In the genomic region with DNA sequence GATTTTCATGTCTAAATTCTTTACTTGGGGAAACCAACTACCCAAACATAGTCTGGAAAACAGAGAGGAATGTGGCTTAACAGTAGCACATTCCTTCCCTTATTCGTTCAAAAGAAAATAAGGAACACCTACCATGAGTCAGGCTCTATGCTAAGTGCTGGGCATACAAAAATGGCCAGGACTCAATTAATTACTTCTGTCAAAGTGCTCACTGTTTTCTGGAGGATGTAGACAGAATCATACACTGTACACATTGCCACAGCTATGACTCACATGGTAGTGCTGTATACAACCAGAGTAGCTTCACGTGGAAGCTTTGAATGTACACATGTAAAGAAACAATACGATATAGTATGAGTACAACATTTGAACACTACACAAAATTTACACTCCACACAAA, we compare ENCODE assay signal across 13 cellular contexts. TPM values are rescaled to one million over a fixed set of nuclear protein-coding genes. Genes with fewer than 3 reads are reported as not detected.
DNase-seq lines count a peak whose midpoint lies in the region; ATAC-seq and TF ChIP-seq lines count a peak whose summit lies in the region.
"Had no signal": no experiment of that assay in that cellular context is flagged by ENCODE, and none has a peak within 500 bp of the region (broad histone marks: within the 10 kb centered on the region; RNA-seq: fewer than 3 reads in every experiment).

No MANE protein-coding gene starts in this region.

- intact Hi-C loops in upper lobe of right lung (cut with DNase I) = no loop called here

- H3K27me3 Mint-ChIP-seq in glutamatergic neuron (ENCODE audit: unreplicated experiment) = no peaks in the 10 kb centered on the region
- H3K27me3 Mint-ChIP-seq: activated CD4-positive, alpha-beta T cell treated with anti-CD3 and anti-CD28 coated beads, Interleukin-2, amount 10 ng/mL, durations not matched to agents 7 days and 5 days had no signal

- ATAC-seq in upper lobe of right lung (peak; percentile 80), HG03342 (IDR thresholded peaks at IDR 0.05; ENCODE audit: unreplicated experiment) (no peak), HG03521 (IDR thresholded peaks at IDR 0.05; ENCODE audit: unreplicated experiment) (no peak)

- no peak overlapping the region for H3K27ac ChIP-seq in upper lobe of right lung
- H3K27ac ChIP-seq: HL-60 had no signal

- H3K36me3 Mint-ChIP-seq in glutamatergic neuron (ENCODE audit: unreplicated experiment) = no peaks in the 10 kb centered on the region

- DNase-seq in HEK293T (ENCODE audit: extremely low spot score) = no peak
- DNase-seq in SK-MEL-5 (ENCODE audit: low read depth, low spot score) = peak; percentile 4
- peak; percentile 15 for DNase-seq in glomerular visceral epithelial cell (ENCODE audit: extremely low spot score)
- no peak for DNase-seq in upper lobe of right lung
- no peak for DNase-seq in glutamatergic neuron
- DNase-seq: activated CD4-positive, alpha-beta T cell treated with anti-CD3 and anti-CD28 coated beads, Interleukin-2, amount 10 ng/mL, durations not matched to agents 7 days and 5 days; DND-41; midbrain; NCI-H748 treated with DMSO at 0.1 percent for 48 hours; posterior cingulate gyrus had no signal

- no peak overlapping the region for H3K27ac Mint-ChIP-seq in glutamatergic neuron (ENCODE audit: unreplicated experiment)
- H3K27ac Mint-ChIP-seq: activated CD4-positive, alpha-beta T cell treated with anti-CD3 and anti-CD28 coated beads, Interleukin-2, amount 10 ng/mL, durations not matched to agents 7 days and 5 days had no signal

- no peak for TF ChIP-seq CTCF in upper lobe of right lung (IDR thresholded peaks at IDR 0.05)
- TF ChIP-seq CTCF in glutamatergic neuron (IDR thresholded peaks at IDR 0.05; ENCODE audit: partially characterized antibody, unreplicated experiment) = no peak

- H3K9me3 Mint-ChIP-seq in glutamatergic neuron (ENCODE audit: unreplicated experiment) = no peaks in the 10 kb centered on the region

- POLR2A ChIA-PET in HEK293T (lab: Yijun Ruan, JAX) = no interaction called here

- H3K36me3 ChIP-seq in upper lobe of right lung = no peaks in the 10 kb centered on the region

- H3K4me1 ChIP-seq in upper lobe of right lung = no peaks in the 10 kb centered on the region

- no peaks in the 10 kb centered on the region for H3K4me1 Mint-ChIP-seq in glutamatergic neuron (ENCODE audit: low read depth, unreplicated experiment)
- H3K4me1 Mint-ChIP-seq: activated CD4-positive, alpha-beta T cell treated with anti-CD3 and anti-CD28 coated beads, Interleukin-2, amount 10 ng/mL, durations not matched to agents 7 days and 5 days had no signal

- no peaks in the 10 kb centered on the region for H3K9me3 ChIP-seq in upper lobe of right lung

- H3K4me3 ChIP-seq in upper lobe of right lung = no peak overlapping the region

- CTCF ChIA-PET in HEK293T (lab: Yijun Ruan, JAX) = interaction anchor here (0.6 to 0.7 kb wide), 2 partner anchors 86 to 437 kb away, joined by 3 read pairs; no protein-coding TSS in a partner anchor

- in situ Hi-C loops in SK-MEL-5 (cut with HindIII; ENCODE audit: low pct_unique_long_range_greater_than_20kb, low sequenced_read_pairs) = no loop called here

- H3K27me3 ChIP-seq in upper lobe of right lung = no peaks in the 10 kb centered on the region

- no peak overlapping the region for H3K4me3 Mint-ChIP-seq in glutamatergic neuron (ENCODE audit: unreplicated experiment)
- H3K4me3 Mint-ChIP-seq: activated CD4-positive, alpha-beta T cell treated with anti-CD3 and anti-CD28 coated beads, Interleukin-2, amount 10 ng/mL, durations not matched to agents 7 days and 5 days had no signal

TF ChIP-seq in HEK293T, 16 proteins besides CTCF, POLR2A, EP300 and RAD21:
- TF ChIP-seq L3MBTL2 (conservative IDR thresholded peaks at IDR 0.05) (no peak), CTBP1 (IDR thresholded peaks at IDR 0.05; ENCODE audit: borderline replicate concordance) (no peak), FOXK2 (IDR thresholded peaks at IDR 0.05) (no peak)
- TF ChIP-seq, protein P1, sequence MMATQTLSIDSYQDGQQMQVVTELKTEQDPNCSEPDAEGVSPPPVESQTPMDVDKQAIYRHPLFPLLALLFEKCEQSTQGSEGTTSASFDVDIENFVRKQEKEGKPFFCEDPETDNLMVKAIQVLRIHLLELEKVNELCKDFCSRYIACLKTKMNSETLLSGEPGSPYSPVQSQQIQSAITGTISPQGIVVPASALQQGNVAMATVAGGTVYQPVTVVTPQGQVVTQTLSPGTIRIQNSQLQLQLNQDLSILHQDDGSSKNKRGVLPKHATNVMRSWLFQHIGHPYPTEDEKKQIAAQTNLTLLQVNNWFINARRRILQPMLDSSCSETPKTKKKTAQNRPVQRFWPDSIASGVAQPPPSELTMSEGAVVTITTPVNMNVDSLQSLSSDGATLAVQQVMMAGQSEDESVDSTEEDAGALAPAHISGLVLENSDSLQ (IDR thresholded peaks at IDR 0.05) = 0 out of 2 replicates have a peak, but pooled peaks have one; percentile 6

RNA-seq across cellular contexts. Expression of gene SLC25A21, which starts 50.1 kb away (rescaled TPM):
- total RNA-seq in SK-MEL-5 (2014; rRNA removed; shearing (Covaris generic)) = 1.8 TPM in 1 of 2 replicates, not detected in the other
- polyA plus RNA-seq in SK-MEL-5 (2015; cell fraction: cytosol; rRNA removed) = 0.05 and 0.12 TPM in 2 replicates
- not detected in 2 replicates for polyA plus RNA-seq in SK-MEL-5 (2015; cell fraction: nucleus; rRNA removed)
- 0.35 TPM for total RNA-seq in upper lobe of right lung
- total RNA-seq in glutamatergic neuron (ENCODE audit: unreplicated experiment) = 0.91 TPM
- total RNA-seq: activated CD4-positive, alpha-beta T cell treated with anti-CD3 and anti-CD28 coated beads, Interleukin-2, amount 10 ng/mL, durations not matched to agents 7 days and 5 days had no signal

Comparison
In these comparisons a context has a peak if more than half of its experiments do, and no peak if none do; other contexts are left out.
1. DNase-seq: peak in SK-MEL-5 (single experiment) and glomerular visceral epithelial cell (single experiment); none in HEK293T (single experiment), upper lobe of right lung (single experiment) and glutamatergic neuron (single experiment).